23 cellular contexts compared by ENCODE assay signal in genomic region chr17:8944748-8945147, GRCh38. TPM values are rescaled to one million over a fixed set of nuclear protein-coding genes. Genes with fewer than 3 reads are reported as not detected.
A peak's percentile ranks its signal among the peaks of the same experiment; 100 is the strongest.
DNase-seq lines count a peak whose midpoint lies in the region; ATAC-seq, FAIRE-seq and TF ChIP-seq lines count a peak whose summit lies in the region.
"Had no signal": no experiment of that assay in that cellular context is flagged by ENCODE, and none has a peak within 500 bp of the region (broad histone marks: within the 10 kb centered on the region; RNA-seq: fewer than 3 reads in every experiment).

No MANE protein-coding gene starts in this region.

- H3K9me3 ChIP-seq in DND-41 (ENCODE audit: insufficient read depth, low read length, severe bottlenecking), result no peaks in the 10 kb centered on the region
- H3K9me3 ChIP-seq: colonic mucosa, suprapubic skin had no signal

- intact Hi-C loops in natural killer cell (cut with micrococcal nuclease), result loop anchor here (5.0 kb wide), 1 partner anchor 47 kb away; no protein-coding TSS in a partner anchor

- no peak overlapping the region for H2AFZ ChIP-seq in DND-41 (ENCODE audit: low read depth, low read length)
- H2AFZ ChIP-seq: parathyroid adenoma had no signal

- no peak overlapping the region for H3K4me3 ChIP-seq in DND-41 (ENCODE audit: low read depth in 1 of 2, low read length in 2 of 2)
- H3K4me3 ChIP-seq: colonic mucosa, suprapubic skin had no signal

- peaks cover 68% of the 10 kb centered on the region for H3K36me3 Mint-ChIP-seq in activated T-helper 17 cell treated with anti-CD3 and anti-CD28 coated beads, Interleukin-2, amount 50 U/mL, for 72 hours (ENCODE audit: low read depth)
- no peaks in the 10 kb centered on the region for H3K36me3 Mint-ChIP-seq in natural killer cell

- no peaks in the 10 kb centered on the region for H3K27me3 Mint-ChIP-seq in activated T-helper 17 cell treated with anti-CD3 and anti-CD28 coated beads, Interleukin-2, amount 50 U/mL, for 72 hours
- H3K27me3 Mint-ChIP-seq in natural killer cell (ENCODE audit: low read depth in 2 of 2), result no peaks in the 10 kb centered on the region

- H4K20me1 ChIP-seq in DND-41 (ENCODE audit: insufficient read depth, low read length), result no peaks in the 10 kb centered on the region

- peaks cover 17% of the 10 kb centered on the region for H3K36me3 ChIP-seq in DND-41 (ENCODE audit: insufficient read depth, low read length)
- H3K36me3 ChIP-seq: brain microvascular endothelial cell, colonic mucosa, suprapubic skin had no signal

- peaks cover 50% of the 10 kb centered on the region for H3K79me2 ChIP-seq in DND-41 (ENCODE audit: insufficient read depth, low read length)
- H3K79me2 ChIP-seq: parathyroid adenoma had no signal

- H3K9me3 Mint-ChIP-seq in activated T-helper 17 cell treated with anti-CD3 and anti-CD28 coated beads, Interleukin-2, amount 50 U/mL, for 72 hours, result no peaks in the 10 kb centered on the region
- no peaks in the 10 kb centered on the region for H3K9me3 Mint-ChIP-seq in natural killer cell

- no peak overlapping the region for H3K9ac ChIP-seq in DND-41 (ENCODE audit: low read depth, low read length)
- H3K9ac ChIP-seq: parathyroid adenoma had no signal

- peaks cover 48% of the 10 kb centered on the region for H3K4me1 Mint-ChIP-seq in activated T-helper 17 cell treated with anti-CD3 and anti-CD28 coated beads, Interleukin-2, amount 50 U/mL, for 72 hours
- peaks cover 90 to 94% of the 10 kb centered on the region in 2 donors for H3K4me1 Mint-ChIP-seq in natural killer cell
- H3K4me1 Mint-ChIP-seq: nephron had no signal

- ATAC-seq in DND-41 (ENCODE audit: insufficient read depth, low read depth), result no peak
- no peak for ATAC-seq in activated T-helper 17 cell treated with anti-CD3 and anti-CD28 coated beads, Interleukin-2, amount 50 U/mL, for 72 hours (replicated peaks)
- ATAC-seq in natural killer cell, result peak; percentile 4 to 31 (median 27)
- no peak for ATAC-seq in GM19455 (IDR thresholded peaks at IDR 0.05; ENCODE audit: unreplicated experiment)

- FAIRE-seq in GM12891 (lab: Jason Lieb, UNC), result no peak
- FAIRE-seq: HTR-8/SVneo had no signal

- no peak overlapping the region for H3K4me3 Mint-ChIP-seq in activated T-helper 17 cell treated with anti-CD3 and anti-CD28 coated beads, Interleukin-2, amount 50 U/mL, for 72 hours
- peak overlapping the region; percentile 66 for H3K4me3 Mint-ChIP-seq in natural killer cell
- H3K4me3 Mint-ChIP-seq: nephron had no signal

- DNase-seq in CD1c-positive myeloid dendritic cell (ENCODE audit: extremely low spot score), result peak; percentile 63
- DNase-seq in DND-41, result no peak
- no peak for DNase-seq in natural killer cell
- no peak for DNase-seq in GM12891 (ENCODE audit: insufficient read length, low spot score)
- no peak for DNase-seq in central memory CD4-positive, alpha-beta T cell
- no peak for DNase-seq in stimulated activated CD4-positive, alpha-beta T cell treated with anti-CD3 and anti-CD28 coated beads, Interleukin-4, amount 100 ng/mL, for 24 hours
- DNase-seq: activated CD4-positive, alpha-beta T cell treated with anti-CD3 and anti-CD28 coated beads, Interleukin-2, amount 50 U/mL, for 1 hour; activated effector memory CD4-positive, alpha-beta T cell treated with anti-CD3 and anti-CD28 coated beads, Interleukin-2, amount 50 U/mL, for 16 hours; brain microvascular endothelial cell; colonic mucosa; NCI-H187 treated with DMSO at 0.1 percent for 48 hours; NCI-H226; NCI-H774; OCI-M1; SHP77 had no signal

- no peak for TF ChIP-seq CTCF in DND-41 (IDR thresholded peaks at IDR 0.05; ENCODE audit: borderline replicate concordance, extremely low read depth, low read length, poor library complexity, severe bottlenecking)
- TF ChIP-seq CTCF in natural killer cell (IDR thresholded peaks at IDR 0.05), result no peak

- no peak overlapping the region for H3K4me2 ChIP-seq in DND-41 (ENCODE audit: insufficient read depth, low read length)

- H3K4me1 ChIP-seq in DND-41 (ENCODE audit: insufficient read depth, low read length), result peaks cover 41% of the 10 kb centered on the region
- H3K4me1 ChIP-seq: colonic mucosa, parathyroid adenoma, suprapubic skin had no signal

- H3K27ac ChIP-seq in DND-41 (ENCODE audit: low read length), result peak overlapping the region; percentile 45
- H3K27ac ChIP-seq: brain microvascular endothelial cell, colonic mucosa, parathyroid adenoma, suprapubic skin had no signal

- no peaks in the 10 kb centered on the region for H3K27me3 ChIP-seq in DND-41 (ENCODE audit: insufficient read depth, low read length, poor library complexity)
- H3K27me3 ChIP-seq: brain microvascular endothelial cell, colonic mucosa had no signal

- no peak for TF ChIP-seq POLR2A in GM12891 (IDR thresholded peaks at IDR 0.05; ENCODE audit: low read depth, low read length)

- peak overlapping the region; percentile 27 for H3K27ac Mint-ChIP-seq in activated T-helper 17 cell treated with anti-CD3 and anti-CD28 coated beads, Interleukin-2, amount 50 U/mL, for 72 hours
- H3K27ac Mint-ChIP-seq in natural killer cell, result peak overlapping the region in 1 of 2 donors; percentile 89
- H3K27ac Mint-ChIP-seq: nephron had no signal

TF ChIP-seq in GM12891, 5 proteins besides CTCF, POLR2A, EP300 and RAD21:
- TF ChIP-seq POU2F2 (IDR thresholded peaks at IDR 0.05; ENCODE audit: low read depth, low read length) (no peak), TAF1 (IDR thresholded peaks at IDR 0.05; ENCODE audit: low read depth, low read length) (no peak), SPI1 (IDR thresholded peaks at IDR 0.05; ENCODE audit: low read depth, low read length) (no peak), PAX5 (IDR thresholded peaks at IDR 0.05; ENCODE audit: insufficient read depth, low read length, severe bottlenecking) (no peak), POLR2AphosphoS5 (IDR thresholded peaks at IDR 0.05; ENCODE audit: low read depth, low read length) (no peak)

RNA-seq across cellular contexts. Expression of gene PIK3R5, which starts 20.8 kb away (rescaled TPM):
- total RNA-seq in activated T-helper 17 cell treated with anti-CD3 and anti-CD28 coated beads, Interleukin-2, amount 50 U/mL, for 72 hours, result 10 to 100 TPM; 47.2 to 78.6 TPM
- total RNA-seq in natural killer cell, result 100 to 1,000 TPM; 254 to 364 (median 348) TPM
- 41.2 TPM for polyA plus RNA-seq in GM12891 (2012; ENCODE audit: low read depth, missing spikeins)
- total RNA-seq: fibroblast of lung, glomerular endothelial cell had no signal

Comparison
In these comparisons a context has a peak if more than half of its experiments do, and no peak if none do; other contexts are left out.
1. ATAC-seq: peak in natural killer cell (3 of 3); none in DND-41 (single experiment), activated T-helper 17 cell treated with anti-CD3 and anti-CD28 coated beads, Interleukin-2, amount 50 U/mL, for 72 hours (single experiment) and GM19455 (single experiment).